ENCODE assay signal across 8 cellular contexts in the genomic region with DNA sequence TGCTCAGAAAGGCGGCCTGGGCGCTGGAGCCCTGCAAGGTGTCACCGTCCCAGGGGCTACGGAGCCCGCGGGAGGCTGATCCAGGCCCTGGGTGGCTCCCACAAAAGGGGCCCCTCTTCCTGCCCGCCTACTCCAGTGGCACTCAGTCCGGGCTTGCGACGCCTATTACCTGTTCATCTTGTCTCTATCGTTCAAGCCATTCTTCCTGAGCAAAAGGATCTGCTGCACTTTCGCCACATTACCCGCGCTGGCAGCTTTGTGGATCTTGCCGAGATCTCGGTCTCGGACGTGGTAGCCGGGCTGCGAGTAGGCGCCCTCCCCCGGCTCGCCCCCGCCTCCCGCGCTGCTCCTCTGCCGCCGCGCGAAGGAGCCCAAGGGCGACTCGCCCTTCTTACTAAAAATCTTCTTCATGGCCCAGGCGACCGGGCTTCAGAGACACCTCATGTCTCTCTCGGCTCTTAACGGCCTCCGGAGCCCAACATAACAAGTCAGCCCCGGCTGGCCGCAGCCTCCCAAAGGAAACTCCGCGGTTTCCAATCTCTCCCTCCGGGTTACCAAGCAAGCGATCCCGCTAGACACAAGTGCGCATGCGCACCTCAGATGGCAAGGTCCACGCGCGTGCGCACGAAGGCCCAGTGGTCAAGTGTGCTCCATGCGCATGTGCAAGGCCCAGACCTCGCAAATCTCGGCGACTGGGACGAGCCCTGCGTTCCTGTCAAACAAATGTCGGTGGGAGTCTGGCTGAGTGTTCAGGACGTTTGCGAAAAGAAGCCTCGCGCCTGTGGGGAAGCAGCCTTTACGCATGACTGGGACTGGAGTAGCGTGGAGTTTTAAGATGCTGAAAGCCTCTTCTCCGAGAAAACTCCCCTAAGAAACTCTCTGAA. TPM values are rescaled to one million over a fixed set of nuclear protein-coding genes. Genes with fewer than 3 reads are reported as not detected.
DNase-seq lines count a peak whose midpoint lies in the region; ATAC-seq and TF ChIP-seq lines count a peak whose summit lies in the region.

A gene (minus strand): TSS at position 579 of the 884 bp plus-strand sequence. CDS start 168 bp downstream, at position 411.

- in situ Hi-C loops in GM18951 (cut with MboI; ENCODE audit: low sequenced_read_pairs, unreplicated experiment): no loop called here

- ATAC-seq in HG03175 (IDR thresholded peaks at IDR 0.05; ENCODE audit: unreplicated experiment): peak; percentile 88

- H3K4me3 ChIP-seq in AG09309 (ENCODE audit: control insufficient read depth, low read depth, low read length) (peak within 1 kb of the TSS; percentile 54), spleen (peak within 1 kb of the TSS; percentile 61 to 87 (median 69))

- H3K27ac ChIP-seq in spleen: peak within 1 kb of the TSS; percentile 83 to 96 (median 92)

- H3K36me3 ChIP-seq in spleen: peaks cover 0 to 4% (median 0%) of the 10 kb centered on the region in 6 donors

- no peaks in the 10 kb centered on the region for H3K27me3 ChIP-seq in spleen (replicated peaks in 1 of 7)

- DNase-seq in AG09309 (ENCODE audit: low read depth): peak; percentile 86
- peak; percentile 93 for DNase-seq in NCI-H226
- peak; percentile 81 to 95 (median 91) for DNase-seq in activated CD4-positive, CD25-positive, alpha-beta regulatory T cell (lab: John Stamatoyannopoulos, UW)
- DNase-seq in central memory CD4-positive, alpha-beta T cell: peak; percentile 95
- DNase-seq in iris pigment epithelial cell (ENCODE audit: low read depth): peak; percentile 94
- DNase-seq in spleen: peak; percentile 99

- WGBS in spleen, 5 donors: 0 to 1% (median 1%) methylated on average over 49 to 65 of the region's 65 CpGs

- intact Hi-C loops in spleen (cut with DNase I; ENCODE audit: low total_unique reads): loop anchor here (10.0 kb wide), 1 partner anchor 55 kb away; a partner anchor contains a TSS

- H3K4me1 ChIP-seq in spleen: peaks cover 0 to 37% (median 22%) of the 10 kb centered on the region in 6 donors

- no peaks in the 10 kb centered on the region for H3K9me3 ChIP-seq in spleen

- TF ChIP-seq CTCF in AG09309 (IDR thresholded peaks at IDR 0.05; ENCODE audit: control insufficient read depth, insufficient read depth, low read depth, low read length, missing control alignments): no peak
- TF ChIP-seq CTCF in spleen (IDR thresholded peaks at IDR 0.05 in 8 of 11, conservative IDR thresholded peaks at IDR 0.05 in 3 of 11): no peak

- TF ChIP-seq POLR2A in GM18951 (IDR thresholded peaks at IDR 0.05; ENCODE audit: extremely low read depth, insufficient read depth, insufficient read length): peak; percentile 89
- TF ChIP-seq POLR2A in spleen (IDR thresholded peaks at IDR 0.05): peak in 2 of 3 donors; percentile 11 to 66

RNA-seq across cellular contexts. Expression of the gene that starts here (rescaled TPM):
- total RNA-seq in spleen: 10 to 100 TPM in 3 of 7 donors, 1 to 10 TPM in 4; 7.7 to 19.7 (median 9.7) TPM
- 1 to 10 TPM; 1.7 to 2.8 (median 2.2) TPM for polyA plus RNA-seq in spleen

Comparison
In these comparisons a context has a peak if more than half of its experiments do, and no peak if none do; other contexts are left out.
1. Peak in every context shown above with its lines: DNase-seq, ATAC-seq, H3K4me3 ChIP-seq and H3K27ac ChIP-seq.